ENCODE assay signal across 8 cellular contexts in the genomic region with DNA sequence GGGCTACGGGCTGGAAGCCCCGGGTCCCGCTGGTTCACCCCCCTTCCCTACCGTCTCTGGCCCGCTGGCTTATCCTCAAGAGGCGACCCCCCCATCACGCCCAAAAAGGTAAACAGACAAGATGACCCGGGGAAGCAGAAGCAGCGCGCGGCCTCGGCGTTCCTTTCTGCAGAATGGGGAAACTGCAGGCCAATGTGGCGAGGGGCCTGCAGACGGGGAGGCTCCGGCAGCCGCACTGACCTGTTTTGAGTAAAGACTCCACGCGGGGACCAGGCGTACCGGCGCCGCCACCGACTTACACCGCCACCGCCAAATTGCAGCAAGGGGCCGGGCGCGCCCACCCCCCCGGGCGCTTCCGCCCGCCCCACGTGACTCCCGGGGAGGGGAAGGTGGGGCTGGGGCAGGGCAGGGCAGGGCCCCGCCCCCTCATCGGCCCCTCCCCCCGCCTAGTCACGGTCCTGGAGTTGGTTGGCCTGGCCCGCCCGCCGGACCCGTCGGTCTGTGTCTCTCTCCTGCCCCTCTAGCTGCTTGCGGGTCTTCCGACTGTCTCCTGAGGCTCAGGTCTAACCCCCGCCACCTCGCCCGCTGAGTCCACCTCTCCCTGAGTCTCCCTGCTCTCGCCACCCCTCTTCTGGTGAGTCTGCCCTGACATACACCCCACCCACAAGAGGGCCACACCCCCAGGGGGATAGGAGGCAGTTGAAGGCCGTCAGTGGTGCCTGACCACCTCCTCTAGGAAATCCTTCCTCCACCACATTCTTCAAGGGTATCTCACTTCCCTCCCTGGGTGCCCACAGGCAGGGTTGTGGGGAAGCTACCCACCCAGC. TPM values are rescaled to one million over a fixed set of nuclear protein-coding genes. Genes with fewer than 3 reads are reported as not detected.
A peak's percentile ranks its signal among the peaks of the same experiment; 100 is the strongest.
DNase-seq lines count a peak whose midpoint lies in the region; ATAC-seq and TF ChIP-seq lines count a peak whose summit lies in the region.

A gene (minus strand): TSS at position 321 of the 827 bp plus-strand sequence. CDS start 25,280 bp downstream, outside the sequence.

- POLR2A ChIA-PET in activated CD4-positive, alpha-beta T cell treated with anti-CD3 and anti-CD28 coated beads, Interleukin-2, amount 10 ng/mL, durations not matched to agents 7 days and 5 days (lab: Charles Lee): no interaction called here

- CTCF ChIA-PET in activated CD4-positive, alpha-beta T cell treated with anti-CD3 and anti-CD28 coated beads, Interleukin-2, amount 10 ng/mL, durations not matched to agents 7 days and 5 days (lab: Charles Lee): no interaction called here

- H3K4me1 ChIP-seq in left lung: peaks cover 13 to 43% of the 10 kb centered on the region in 2 donors

- peak within 1 kb of the TSS; percentile 65 to 80 for H3K4me3 ChIP-seq in left lung

- no peaks in the 10 kb centered on the region for H3K9me3 ChIP-seq in left lung

- in situ Hi-C loops in GM13977 (cut with MboI; ENCODE audit: low pct_unique_long_range_greater_than_20kb, low sequenced_read_pairs, unreplicated experiment): no loop called here

- H3K27me3 Mint-ChIP-seq in activated CD4-positive, alpha-beta T cell treated with anti-CD3 and anti-CD28 coated beads, Interleukin-2, amount 10 ng/mL, durations not matched to agents 7 days and 5 days: no peaks in the 10 kb centered on the region
- H3K27me3 Mint-ChIP-seq in dendritic cell treated with granulocyte-macrophage colony-stimulating factor and Interleukin-4, amounts not matched to agents 40 ng/mL and 50 ng/mL, for 4 days: peaks cover 8% of the 10 kb centered on the region

- intact Hi-C loops in dendritic cell treated with granulocyte-macrophage colony-stimulating factor and Interleukin-4, amounts not matched to agents 40 ng/mL and 50 ng/mL, for 4 days (cut with micrococcal nuclease): loop anchor here (1.0 to 2.0 kb wide), 2 partner anchors 16 to 25 kb away; no protein-coding TSS in a partner anchor
- intact Hi-C loops in left lung (cut with DNase I): no loop called here

- peak within 1 kb of the TSS; percentile 92 for H3K27ac Mint-ChIP-seq in activated CD4-positive, alpha-beta T cell treated with anti-CD3 and anti-CD28 coated beads, Interleukin-2, amount 10 ng/mL, durations not matched to agents 7 days and 5 days
- H3K27ac Mint-ChIP-seq in dendritic cell treated with granulocyte-macrophage colony-stimulating factor and Interleukin-4, amounts not matched to agents 40 ng/mL and 50 ng/mL, for 4 days: peak within 1 kb of the TSS; percentile 90

- DNase-seq in GM13977 (ENCODE audit: low spot score) (peak; percentile 93), NCI-H510A (lab: John Stamatoyannopoulos, UW) (peak; percentile 76), left lung (peak; percentile 82 to 94), NCI-H524 treated with DMSO at 0.1 percent for 48 hours (lab: John Stamatoyannopoulos, UW) (no peak)
- peak; percentile 81 for DNase-seq in activated CD4-positive, alpha-beta T cell treated with anti-CD3 and anti-CD28 coated beads, Interleukin-2, amount 10 ng/mL, durations not matched to agents 7 days and 5 days
- peak; percentile 58 to 61 for DNase-seq in stimulated activated CD4-positive, alpha-beta T cell treated with anti-CD3 and anti-CD28 coated beads, Interleukin-2, amount 100 ng/mL, for 48 hours

- TF ChIP-seq CTCF in GM13977 (IDR thresholded peaks at IDR 0.05; ENCODE audit: extremely low read depth, insufficient read depth, missing control alignments) (no peak), left lung (IDR thresholded peaks at IDR 0.05) (no peak)

- peak; percentile 71 for ATAC-seq in HG02885 (IDR thresholded peaks at IDR 0.05; ENCODE audit: poor library complexity, unreplicated experiment)
- ATAC-seq in left lung: peak; percentile 86

- no peaks in the 10 kb centered on the region for H3K36me3 Mint-ChIP-seq in activated CD4-positive, alpha-beta T cell treated with anti-CD3 and anti-CD28 coated beads, Interleukin-2, amount 10 ng/mL, durations not matched to agents 7 days and 5 days (ENCODE audit: low read depth)
- peaks cover 43% of the 10 kb centered on the region for H3K36me3 Mint-ChIP-seq in dendritic cell treated with granulocyte-macrophage colony-stimulating factor and Interleukin-4, amounts not matched to agents 40 ng/mL and 50 ng/mL, for 4 days (ENCODE audit: low read depth)

- no peaks in the 10 kb centered on the region for H3K27me3 ChIP-seq in left lung

- peak within 1 kb of the TSS; percentile 73 to 87 for H3K27ac ChIP-seq in left lung

- H3K4me1 Mint-ChIP-seq in activated CD4-positive, alpha-beta T cell treated with anti-CD3 and anti-CD28 coated beads, Interleukin-2, amount 10 ng/mL, durations not matched to agents 7 days and 5 days: peaks cover 35% of the 10 kb centered on the region
- peaks cover 83% of the 10 kb centered on the region for H3K4me1 Mint-ChIP-seq in dendritic cell treated with granulocyte-macrophage colony-stimulating factor and Interleukin-4, amounts not matched to agents 40 ng/mL and 50 ng/mL, for 4 days (ENCODE audit: low read depth)

- peaks cover 0 to 15% of the 10 kb centered on the region in 2 donors for H3K36me3 ChIP-seq in left lung

- H3K4me3 Mint-ChIP-seq in activated CD4-positive, alpha-beta T cell treated with anti-CD3 and anti-CD28 coated beads, Interleukin-2, amount 10 ng/mL, durations not matched to agents 7 days and 5 days: peak within 1 kb of the TSS; percentile 83
- peak within 1 kb of the TSS; percentile 89 for H3K4me3 Mint-ChIP-seq in dendritic cell treated with granulocyte-macrophage colony-stimulating factor and Interleukin-4, amounts not matched to agents 40 ng/mL and 50 ng/mL, for 4 days

- H3K9me3 Mint-ChIP-seq in activated CD4-positive, alpha-beta T cell treated with anti-CD3 and anti-CD28 coated beads, Interleukin-2, amount 10 ng/mL, durations not matched to agents 7 days and 5 days: no peaks in the 10 kb centered on the region
- no peaks in the 10 kb centered on the region for H3K9me3 Mint-ChIP-seq in dendritic cell treated with granulocyte-macrophage colony-stimulating factor and Interleukin-4, amounts not matched to agents 40 ng/mL and 50 ng/mL, for 4 days

RNA-seq across cellular contexts. Expression of the gene that starts here (rescaled TPM):
- 100 to 1,000 TPM in 1 of 2 experiments, 10 to 100 TPM in 1; 83.6 to 101 TPM for total RNA-seq in activated CD4-positive, alpha-beta T cell treated with anti-CD3 and anti-CD28 coated beads, Interleukin-2, amount 10 ng/mL, durations not matched to agents 7 days and 5 days
- total RNA-seq in left lung: 100 to 1,000 TPM; 172 to 222 TPM
